In the genomic region with DNA sequence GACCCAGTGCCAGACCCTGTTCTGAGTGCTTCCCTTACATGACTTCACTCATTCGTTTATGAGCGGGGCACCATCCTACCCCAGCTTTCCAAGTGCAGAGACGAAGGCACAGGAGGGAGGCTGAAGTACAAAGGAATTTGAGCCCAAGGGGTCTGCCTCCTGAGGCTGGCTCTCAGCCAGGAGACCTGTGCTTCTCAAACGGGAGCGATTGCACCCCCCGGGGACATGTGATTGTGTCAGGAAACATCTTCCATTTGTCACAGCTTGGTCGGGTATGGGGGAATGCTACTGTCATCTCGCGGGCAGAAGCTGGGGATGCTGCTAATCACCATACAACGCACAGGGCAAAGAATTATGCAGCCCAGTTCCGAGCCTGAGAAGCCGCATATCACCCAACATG, we compare ENCODE assay signal across 1 cellular context.
TF ChIP-seq lines count a peak whose summit lies in the region.

No MANE protein-coding gene starts in this region.

TF ChIP-seq in GM23338, 12 proteins besides CTCF, POLR2A, EP300 and RAD21 (continued from another document):
- TF ChIP-seq, protein P1, sequence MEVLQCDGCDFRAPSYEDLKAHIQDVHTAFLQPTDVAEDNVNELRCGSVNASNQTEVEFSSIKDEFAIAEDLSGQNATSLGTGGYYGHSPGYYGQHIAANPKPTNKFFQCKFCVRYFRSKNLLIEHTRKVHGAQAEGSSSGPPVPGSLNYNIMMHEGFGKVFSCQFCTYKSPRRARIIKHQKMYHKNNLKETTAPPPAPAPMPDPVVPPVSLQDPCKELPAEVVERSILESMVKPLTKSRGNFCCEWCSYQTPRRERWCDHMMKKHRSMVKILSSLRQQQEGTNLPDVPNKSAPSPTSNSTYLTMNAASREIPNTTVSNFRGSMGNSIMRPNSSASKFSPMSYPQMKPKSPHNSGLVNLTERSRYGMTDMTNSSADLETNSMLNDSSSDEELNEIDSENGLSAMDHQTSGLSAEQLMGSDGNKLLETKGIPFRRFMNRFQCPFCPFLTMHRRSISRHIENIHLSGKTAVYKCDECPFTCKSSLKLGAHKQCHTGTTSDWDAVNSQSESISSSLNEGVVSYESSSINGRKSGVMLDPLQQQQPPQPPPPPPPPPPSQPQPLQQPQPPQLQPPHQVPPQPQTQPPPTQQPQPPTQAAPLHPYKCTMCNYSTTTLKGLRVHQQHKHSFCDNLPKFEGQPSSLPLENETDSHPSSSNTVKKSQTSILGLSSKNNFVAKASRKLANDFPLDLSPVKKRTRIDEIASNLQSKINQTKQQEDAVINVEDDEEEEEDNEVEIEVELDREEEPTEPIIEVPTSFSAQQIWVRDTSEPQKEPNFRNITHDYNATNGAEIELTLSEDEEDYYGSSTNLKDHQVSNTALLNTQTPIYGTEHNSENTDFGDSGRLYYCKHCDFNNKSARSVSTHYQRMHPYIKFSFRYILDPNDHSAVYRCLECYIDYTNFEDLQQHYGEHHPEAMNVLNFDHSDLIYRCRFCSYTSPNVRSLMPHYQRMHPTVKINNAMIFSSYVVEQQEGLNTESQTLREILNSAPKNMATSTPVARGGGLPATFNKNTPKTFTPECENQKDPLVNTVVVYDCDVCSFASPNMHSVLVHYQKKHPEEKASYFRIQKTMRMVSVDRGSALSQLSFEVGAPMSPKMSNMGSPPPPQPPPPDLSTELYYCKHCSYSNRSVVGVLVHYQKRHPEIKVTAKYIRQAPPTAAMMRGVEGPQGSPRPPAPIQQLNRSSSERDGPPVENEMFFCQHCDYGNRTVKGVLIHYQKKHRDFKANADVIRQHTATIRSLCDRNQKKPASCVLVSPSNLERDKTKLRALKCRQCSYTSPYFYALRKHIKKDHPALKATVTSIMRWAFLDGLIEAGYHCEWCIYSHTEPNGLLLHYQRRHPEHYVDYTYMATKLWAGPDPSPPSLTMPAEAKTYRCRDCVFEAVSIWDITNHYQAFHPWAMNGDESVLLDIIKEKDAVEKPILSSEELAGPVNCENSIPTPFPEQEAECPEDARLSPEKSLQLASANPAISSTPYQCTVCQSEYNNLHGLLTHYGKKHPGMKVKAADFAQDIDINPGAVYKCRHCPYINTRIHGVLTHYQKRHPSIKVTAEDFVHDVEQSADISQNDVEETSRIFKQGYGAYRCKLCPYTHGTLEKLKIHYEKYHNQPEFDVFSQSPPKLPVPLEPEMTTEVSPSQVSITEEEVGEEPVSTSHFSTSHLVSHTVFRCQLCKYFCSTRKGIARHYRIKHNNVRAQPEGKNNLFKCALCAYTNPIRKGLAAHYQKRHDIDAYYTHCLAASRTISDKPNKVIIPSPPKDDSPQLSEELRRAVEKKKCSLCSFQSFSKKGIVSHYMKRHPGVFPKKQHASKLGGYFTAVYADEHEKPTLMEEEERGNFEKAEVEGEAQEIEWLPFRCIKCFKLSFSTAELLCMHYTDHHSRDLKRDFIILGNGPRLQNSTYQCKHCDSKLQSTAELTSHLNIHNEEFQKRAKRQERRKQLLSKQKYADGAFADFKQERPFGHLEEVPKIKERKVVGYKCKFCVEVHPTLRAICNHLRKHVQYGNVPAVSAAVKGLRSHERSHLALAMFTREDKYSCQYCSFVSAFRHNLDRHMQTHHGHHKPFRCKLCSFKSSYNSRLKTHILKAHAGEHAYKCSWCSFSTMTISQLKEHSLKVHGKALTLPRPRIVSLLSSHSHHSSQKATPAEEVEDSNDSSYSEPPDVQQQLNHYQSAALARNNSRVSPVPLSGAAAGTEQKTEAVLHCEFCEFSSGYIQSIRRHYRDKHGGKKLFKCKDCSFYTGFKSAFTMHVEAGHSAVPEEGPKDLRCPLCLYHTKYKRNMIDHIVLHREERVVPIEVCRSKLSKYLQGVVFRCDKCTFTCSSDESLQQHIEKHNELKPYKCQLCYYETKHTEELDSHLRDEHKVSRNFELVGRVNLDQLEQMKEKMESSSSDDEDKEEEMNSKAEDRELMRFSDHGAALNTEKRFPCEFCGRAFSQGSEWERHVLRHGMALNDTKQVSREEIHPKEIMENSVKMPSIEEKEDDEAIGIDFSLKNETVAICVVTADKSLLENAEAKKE (CRISPR knock-in tag; IDR thresholded peaks at IDR 0.05), result 0 out of 2 replicates have a peak, but pooled peaks have one; percentile 4
- no peak for TF ChIP-seq STAT1 (IDR thresholded peaks at IDR 0.05; ENCODE audit: unreplicated experiment)
TF ChIP-seq in GM23338: peak in this region for 2.
